In genomic region chr3:47884603-47885002, GRCh38 we compare ENCODE assay signal across 27 cellular contexts.
A peak's percentile ranks its signal among the peaks of the same experiment; 100 is the strongest.
DNase-seq lines count a peak whose midpoint lies in the region; ATAC-seq and TF ChIP-seq lines count a peak whose summit lies in the region.
"Had no signal": no experiment of that assay in that cellular context is flagged by ENCODE, and none has a peak within 500 bp of the region (broad histone marks: within the 10 kb centered on the region; RNA-seq: fewer than 3 reads in every experiment).

No MANE protein-coding gene starts in this region.

- DNase-seq in GM06990 (ENCODE audit: extremely low read depth, insufficient read length) (peak; percentile 28), GM19238 (ENCODE audit: insufficient read length, low spot score) (peak; percentile 23), progenitor cell of endocrine pancreas (ENCODE audit: low spot score, unreplicated experiment) (no peak), D341Med (ENCODE audit: low spot score) (no peak), osteocyte (ENCODE audit: extremely low spot score, unreplicated experiment) (no peak), HAP-1 (ENCODE audit: low spot score in 2 of 2) (no peak)
- DNase-seq: activated CD4-positive, alpha-beta T cell treated with anti-CD3 and anti-CD28 coated beads, Interleukin-2, amount 10 ng/mL, durations not matched to agents 7 days and 5 days; activated effector memory CD4-positive, alpha-beta T cell treated with anti-CD3 and anti-CD28 coated beads, Interleukin-2, amount 50 U/mL, for 16 hours; body of pancreas; colonic mucosa; endodermal cell; gastrocnemius medialis; hippocampal formation; left lung; midbrain; natural killer cell; NCI-H1092; NCI-H1930; NCI-H2227 treated with DMSO at 0.1 percent for 48 hours; right cardiac atrium; stimulated activated CD4-positive, alpha-beta T cell treated with anti-CD3 and anti-CD28 coated beads, Interleukin-4, amount 100 ng/mL, for 1 hour; stimulated activated naive CD4-positive, alpha-beta T cell treated with Interleukin-2 at 50 U/mL for 16 hours; thyroid gland had no signal

- ATAC-seq in activated T-helper 17 cell treated with anti-CD3 and anti-CD28 coated beads, Interleukin-2, amount 50 U/mL, for 72 hours (replicated peaks), result no peak
- ATAC-seq: body of pancreas, HCT116, left lung, natural killer cell, right cardiac atrium, SK-N-SH treated with all-trans-retinoic acid at 6 μM for 48 hours had no signal

- H3K4me1 Mint-ChIP-seq in activated T-helper 17 cell treated with anti-CD3 and anti-CD28 coated beads, Interleukin-2, amount 50 U/mL, for 72 hours, result no peaks in the 10 kb centered on the region
- H3K4me1 Mint-ChIP-seq in progenitor cell of endocrine pancreas (ENCODE audit: low read depth) (peaks cover 37% of the 10 kb centered on the region), osteocyte (ENCODE audit: unreplicated experiment) (no peaks in the 10 kb centered on the region)

- peaks cover 33% of the 10 kb centered on the region for H3K36me3 Mint-ChIP-seq in activated T-helper 17 cell treated with anti-CD3 and anti-CD28 coated beads, Interleukin-2, amount 50 U/mL, for 72 hours (ENCODE audit: low read depth)
- H3K36me3 Mint-ChIP-seq in progenitor cell of endocrine pancreas (ENCODE audit: insufficient read depth) (peaks cover 37% of the 10 kb centered on the region), osteocyte (ENCODE audit: unreplicated experiment) (peaks cover 30% of the 10 kb centered on the region)
- H3K36me3 Mint-ChIP-seq: natural killer cell had no signal

- H3K4me3 Mint-ChIP-seq in activated T-helper 17 cell treated with anti-CD3 and anti-CD28 coated beads, Interleukin-2, amount 50 U/mL, for 72 hours, result no peak overlapping the region
- H3K4me3 Mint-ChIP-seq in progenitor cell of endocrine pancreas (ENCODE audit: low read depth) (no peak overlapping the region), osteocyte (ENCODE audit: unreplicated experiment) (no peak overlapping the region)
- H3K4me3 Mint-ChIP-seq: activated CD4-positive, alpha-beta T cell treated with anti-CD3 and anti-CD28 coated beads, Interleukin-2, amount 10 ng/mL, durations not matched to agents 7 days and 5 days; endodermal cell; natural killer cell had no signal

- H3K27me3 ChIP-seq in GM06990 (replicated peaks; ENCODE audit: control insufficient read depth, insufficient read depth, low read length) (no peaks in the 10 kb centered on the region), HAP-1 (ENCODE audit: low read depth) (no peaks in the 10 kb centered on the region)
- H3K27me3 ChIP-seq: body of pancreas, colonic mucosa, gastrocnemius medialis, left lung, thyroid gland had no signal

- H3K9me3 Mint-ChIP-seq in activated T-helper 17 cell treated with anti-CD3 and anti-CD28 coated beads, Interleukin-2, amount 50 U/mL, for 72 hours, result no peaks in the 10 kb centered on the region
- H3K9me3 Mint-ChIP-seq in progenitor cell of endocrine pancreas (ENCODE audit: low read depth) (peaks cover 3% of the 10 kb centered on the region), osteocyte (ENCODE audit: unreplicated experiment) (no peaks in the 10 kb centered on the region)
- H3K9me3 Mint-ChIP-seq: activated CD4-positive, alpha-beta T cell treated with anti-CD3 and anti-CD28 coated beads, Interleukin-2, amount 10 ng/mL, durations not matched to agents 7 days and 5 days; natural killer cell had no signal

- H3K4me3 ChIP-seq in GM06990 (replicated peaks; ENCODE audit: low read depth, low read length), result no peak overlapping the region
- no peak overlapping the region for H3K4me3 ChIP-seq in HAP-1
- H3K4me3 ChIP-seq: body of pancreas, colonic mucosa, gastrocnemius medialis, left lung, thyroid gland had no signal

- no peaks in the 10 kb centered on the region for H3K9me3 ChIP-seq in HAP-1
- H3K9me3 ChIP-seq: body of pancreas, colonic mucosa, gastrocnemius medialis, left lung, thyroid gland had no signal

- TF ChIP-seq CTCF in GM06990 (IDR thresholded peaks at IDR 0.05; ENCODE audit: insufficient read depth, low read length, poor library complexity, severe bottlenecking), result no peak
- no peak for TF ChIP-seq CTCF in progenitor cell of endocrine pancreas (IDR thresholded peaks at IDR 0.05; ENCODE audit: unreplicated experiment)
- no peak for TF ChIP-seq CTCF in osteocyte (IDR thresholded peaks at IDR 0.05)

- H3K27me3 Mint-ChIP-seq in activated T-helper 17 cell treated with anti-CD3 and anti-CD28 coated beads, Interleukin-2, amount 50 U/mL, for 72 hours, result no peaks in the 10 kb centered on the region
- no peaks in the 10 kb centered on the region for H3K27me3 Mint-ChIP-seq in progenitor cell of endocrine pancreas
- H3K27me3 Mint-ChIP-seq in osteocyte (ENCODE audit: unreplicated experiment), result no peaks in the 10 kb centered on the region
- H3K27me3 Mint-ChIP-seq: activated CD4-positive, alpha-beta T cell treated with anti-CD3 and anti-CD28 coated beads, Interleukin-2, amount 10 ng/mL, durations not matched to agents 7 days and 5 days had no signal

- in situ Hi-C loops in HAP-1 (cut with MboI; ENCODE audit: low sequenced_read_pairs), result no loop called here

- H3K27ac Mint-ChIP-seq in activated T-helper 17 cell treated with anti-CD3 and anti-CD28 coated beads, Interleukin-2, amount 50 U/mL, for 72 hours, result peak overlapping the region; percentile 47
- H3K27ac Mint-ChIP-seq in progenitor cell of endocrine pancreas (peak overlapping the region; percentile 81), osteocyte (ENCODE audit: unreplicated experiment) (no peak overlapping the region)
- H3K27ac Mint-ChIP-seq: activated CD4-positive, alpha-beta T cell treated with anti-CD3 and anti-CD28 coated beads, Interleukin-2, amount 10 ng/mL, durations not matched to agents 7 days and 5 days; natural killer cell had no signal

- peaks cover 5% of the 10 kb centered on the region for H3K4me1 ChIP-seq in HAP-1
- H3K4me1 ChIP-seq: colonic mucosa, left lung, parathyroid adenoma, thyroid gland had no signal

- H3K36me3 ChIP-seq in GM06990 (ENCODE audit: control insufficient read depth, insufficient read depth, low read length), result no peaks in the 10 kb centered on the region; the same call in 1 of the 2 replicates
- H3K36me3 ChIP-seq in HAP-1 (replicated peaks), result peaks cover 7% of the 10 kb centered on the region; the same call in 1 of the 2 replicates
- H3K36me3 ChIP-seq: colonic mucosa, thyroid gland had no signal

Comparison
In these comparisons a context has a peak if more than half of its experiments do, and no peak if none do; other contexts are left out.
1. DNase-seq: peak in GM06990 (single experiment) and GM19238 (single experiment); none in progenitor cell of endocrine pancreas (single experiment), D341Med (single experiment), osteocyte (single experiment) and HAP-1 (0 of 2).